14 cellular contexts compared by ENCODE assay signal in the genomic region with DNA sequence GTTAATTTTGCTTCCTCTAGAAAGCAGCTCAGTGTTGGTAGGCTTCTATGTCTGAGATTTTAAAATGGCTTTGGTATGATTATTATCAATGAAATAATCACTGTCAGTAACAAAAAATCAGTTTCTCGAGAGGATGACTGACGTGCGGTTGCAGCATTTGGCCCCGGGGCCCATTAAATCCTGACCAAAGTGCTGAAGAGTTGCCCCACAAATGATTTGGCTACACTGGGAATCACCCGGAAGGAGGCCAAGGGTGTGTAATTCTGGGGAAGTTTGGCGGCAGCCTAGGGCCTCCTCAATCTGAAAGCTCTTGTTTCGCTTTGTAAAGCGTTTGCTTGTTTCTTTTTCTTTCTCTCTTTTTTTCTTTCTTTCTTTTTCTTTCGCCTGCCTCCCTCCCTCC.
"Had no signal": no experiment of that assay in that cellular context is flagged by ENCODE, and none has a peak within 500 bp of the region (broad histone marks: within the 10 kb centered on the region; RNA-seq: fewer than 3 reads in every experiment).

No MANE protein-coding gene starts in this region.

- H3K36me3 Mint-ChIP-seq: activated naive CD8-positive, alpha-beta T cell treated with anti-CD3 and anti-CD28 coated beads, Interleukin-2, amount 10 ng/mL, durations not matched to agents 7 days and 5 days; stimulated activated effector memory CD8-positive, alpha-beta T cell treated with anti-CD3 and anti-CD28 coated beads, Interleukin-12 subunit alpha, Interleukin-12 subunit beta, amount 100 ng/mL, for 72 hours had no signal

- H3K79me2 ChIP-seq: parathyroid adenoma had no signal

- H2AFZ ChIP-seq: parathyroid adenoma had no signal

- DNase-seq: activated B cell treated with CpG ODN at 0.5 μM for 24 hours; activated CD4-positive, alpha-beta T cell treated with anti-CD3 and anti-CD28 coated beads, Interleukin-2, amount 10 ng/mL, durations not matched to agents 7 days and 5 days; activated naive CD8-positive, alpha-beta T cell treated with anti-CD3 and anti-CD28 coated beads, Interleukin-2, amount 10 ng/mL, durations not matched to agents 7 days and 5 days; brain microvascular endothelial cell; cortex of kidney; effector CD4-positive, alpha-beta T cell; midbrain; T-helper 17 cell; thyroid gland had no signal

- H3K9me3 Mint-ChIP-seq: activated B cell treated with CpG ODN at 0.5 μM for 24 hours; activated CD4-positive, alpha-beta T cell treated with anti-CD3 and anti-CD28 coated beads, Interleukin-2, amount 10 ng/mL, durations not matched to agents 7 days and 5 days; activated naive CD8-positive, alpha-beta T cell treated with anti-CD3 and anti-CD28 coated beads, Interleukin-2, amount 10 ng/mL, durations not matched to agents 7 days and 5 days; activated T-helper 1 cell treated with anti-CD3 and anti-CD28 coated beads, Interleukin-12 subunit alpha, Interleukin-12 subunit beta, Interleukin-2, Interleukin-4 antibody, amounts not matched to agents 30 ng/mL and 10 ng/mL and 1 ng/mL, durations not matched to agents 14 hours and 24 hours and 36 hours; neural crest cell; stimulated activated effector memory CD8-positive, alpha-beta T cell treated with anti-CD3 and anti-CD28 coated beads, Interleukin-12 subunit alpha, Interleukin-12 subunit beta, amount 100 ng/mL, for 72 hours had no signal

- H3K27ac Mint-ChIP-seq: activated B cell treated with CpG ODN at 0.5 μM for 24 hours; activated CD4-positive, alpha-beta T cell treated with anti-CD3 and anti-CD28 coated beads, Interleukin-2, amount 10 ng/mL, durations not matched to agents 7 days and 5 days; activated naive CD8-positive, alpha-beta T cell treated with anti-CD3 and anti-CD28 coated beads, Interleukin-2, amount 10 ng/mL, durations not matched to agents 7 days and 5 days; activated T-helper 1 cell treated with anti-CD3 and anti-CD28 coated beads, Interleukin-12 subunit alpha, Interleukin-12 subunit beta, Interleukin-2, Interleukin-4 antibody, amounts not matched to agents 30 ng/mL and 10 ng/mL and 1 ng/mL, durations not matched to agents 14 hours and 24 hours and 36 hours; stimulated activated effector memory CD8-positive, alpha-beta T cell treated with anti-CD3 and anti-CD28 coated beads, Interleukin-12 subunit alpha, Interleukin-12 subunit beta, amount 100 ng/mL, for 72 hours; T-helper 17 cell had no signal

- H3K4me1 Mint-ChIP-seq: activated B cell treated with CpG ODN at 0.5 μM for 24 hours; activated CD4-positive, alpha-beta T cell treated with anti-CD3 and anti-CD28 coated beads, Interleukin-2, amount 10 ng/mL, durations not matched to agents 7 days and 5 days; activated naive CD8-positive, alpha-beta T cell treated with anti-CD3 and anti-CD28 coated beads, Interleukin-2, amount 10 ng/mL, durations not matched to agents 7 days and 5 days; stimulated activated effector memory CD8-positive, alpha-beta T cell treated with anti-CD3 and anti-CD28 coated beads, Interleukin-12 subunit alpha, Interleukin-12 subunit beta, amount 100 ng/mL, for 72 hours; T-helper 17 cell had no signal

- H3K9me3 ChIP-seq: thyroid gland had no signal

- H3K4me3 Mint-ChIP-seq: activated B cell treated with CpG ODN at 0.5 μM for 24 hours; activated CD4-positive, alpha-beta T cell treated with anti-CD3 and anti-CD28 coated beads, Interleukin-2, amount 10 ng/mL, durations not matched to agents 7 days and 5 days; activated naive CD8-positive, alpha-beta T cell treated with anti-CD3 and anti-CD28 coated beads, Interleukin-2, amount 10 ng/mL, durations not matched to agents 7 days and 5 days; activated T-helper 1 cell treated with anti-CD3 and anti-CD28 coated beads, Interleukin-12 subunit alpha, Interleukin-12 subunit beta, Interleukin-2, Interleukin-4 antibody, amounts not matched to agents 30 ng/mL and 10 ng/mL and 1 ng/mL, durations not matched to agents 14 hours and 24 hours and 36 hours; neural crest cell; stimulated activated effector memory CD8-positive, alpha-beta T cell treated with anti-CD3 and anti-CD28 coated beads, Interleukin-12 subunit alpha, Interleukin-12 subunit beta, amount 100 ng/mL, for 72 hours; T-helper 17 cell had no signal

- H3K27ac ChIP-seq: brain microvascular endothelial cell, parathyroid adenoma, thyroid gland had no signal

- H3K9ac ChIP-seq: parathyroid adenoma had no signal

- H3K4me1 ChIP-seq: parathyroid adenoma, thyroid gland had no signal

- H3K4me3 ChIP-seq: lung, thyroid gland had no signal

- ATAC-seq: stimulated activated effector memory CD8-positive, alpha-beta T cell treated with anti-CD3 and anti-CD28 coated beads, Interleukin-12 subunit alpha, Interleukin-12 subunit beta, amount 100 ng/mL, for 72 hours; T-helper 17 cell had no signal

- H3K27me3 ChIP-seq: brain microvascular endothelial cell, thyroid gland had no signal

- H3K36me3 ChIP-seq: brain microvascular endothelial cell, thyroid gland had no signal
